33 cellular contexts compared by ENCODE assay signal in genomic region chr3:185339945-185340344, GRCh38.
"Had no signal": no experiment of that assay in that cellular context is flagged by ENCODE, and none has a peak within 500 bp of the region (broad histone marks: within the 10 kb centered on the region; RNA-seq: fewer than 3 reads in every experiment).

No MANE protein-coding gene starts in this region.

- H3K4me3 ChIP-seq: adrenal gland, body of pancreas, breast epithelium had no signal

- H3K36me3 ChIP-seq: adrenal gland, brain microvascular endothelial cell, breast epithelium had no signal

- ATAC-seq: activated CD8-positive, alpha-beta T cell treated with anti-CD3 and anti-CD28 coated beads for 36 hours; activated naive CD4-positive, alpha-beta T cell treated with anti-CD3 and anti-CD28 coated beads, Interleukin-2, amount 50 U/mL, for 72 hours; activated T-cell treated with anti-CD3 and anti-CD28 coated beads, Interleukin-2, amount 50 U/mL, for 4 hours; activated T-cell treated with anti-CD3 and anti-CD28 coated beads, Interleukin-2, amount 50 U/mL, for 72 hours; activated T-helper 17 cell treated with anti-CD3 and anti-CD28 coated beads, Interleukin-2, amount 50 U/mL, for 72 hours; body of pancreas had no signal

- H3K27ac ChIP-seq: body of pancreas, brain microvascular endothelial cell, breast epithelium, VCaP had no signal

- H3K9me3 ChIP-seq: adrenal gland, body of pancreas, breast epithelium had no signal

- FAIRE-seq: astrocyte, TTC549 had no signal

- H3K27me3 ChIP-seq: adrenal gland, body of pancreas, brain microvascular endothelial cell, breast epithelium had no signal

- H3K4me1 ChIP-seq: breast epithelium had no signal

- DNase-seq: activated B cell treated with CpG ODN at 0.5 μM for 24 hours; activated CD4-positive, alpha-beta memory T cell treated with anti-CD3 and anti-CD28 coated beads for 36 hours; activated CD4-positive, alpha-beta T cell treated with anti-CD3 and anti-CD28 coated beads for 4 hours; activated CD4-positive, alpha-beta T cell treated with anti-CD3 and anti-CD28 coated beads, Interleukin-2, amount 10 ng/mL, durations not matched to agents 24 days and 14 days; activated CD4-positive, alpha-beta T cell treated with anti-CD3 and anti-CD28 coated beads, Interleukin-2, amount 50 U/mL, for 1 hour; activated CD4-positive, alpha-beta T cell treated with anti-CD3 and anti-CD28 coated beads, Interleukin-2, amount 50 U/mL, for 4 hours; activated CD4-positive, CD25-positive, alpha-beta regulatory T cell treated with anti-CD3 and anti-CD28 coated beads, Interleukin-2, amount 50 U/mL, for 72 hours; activated CD8-positive, alpha-beta memory T cell treated with anti-CD3 and anti-CD28 coated beads, Interleukin-2, amount 50 U/mL, for 4 hours; activated CD8-positive, alpha-beta T cell treated with anti-CD3 and anti-CD28 coated beads for 36 hours; activated effector memory CD4-positive, alpha-beta T cell treated with anti-CD3 and anti-CD28 coated beads, Interleukin-2, amount 50 U/mL, for 16 hours; activated gamma-delta T cell treated with Interleukin-2 at 50 U/mL for 16 hours; activated naive CD4-positive, alpha-beta T cell; activated naive CD4-positive, alpha-beta T cell treated with anti-CD3 and anti-CD28 coated beads for 36 hours; activated naive CD4-positive, alpha-beta T cell treated with anti-CD3 and anti-CD28 coated beads, Interleukin-2, amount 50 U/mL, for 16 hours; activated naive CD8-positive, alpha-beta T cell treated with anti-CD3 and anti-CD28 coated beads for 36 hours; activated T-cell treated with anti-CD3 and anti-CD28 coated beads for 4 hours; activated T-cell treated with anti-CD3 and anti-CD28 coated beads, Interleukin-2, amount 50 U/mL, for 1 hour; activated T-cell treated with anti-CD3 and anti-CD28 coated beads, Interleukin-2, amount 50 U/mL, for 4 hours; activated T-cell treated with anti-CD3 and anti-CD28 coated beads, Interleukin-2, amount 50 U/mL, for 72 hours; adrenal gland; amniotic stem cell; aorta; body of pancreas; brain microvascular endothelial cell; central memory CD4-positive, alpha-beta T cell; T-helper 2 cell; T-helper 9 cell had no signal
